Comparison of ENCODE assay signal across 8 cellular contexts in the genomic region with DNA sequence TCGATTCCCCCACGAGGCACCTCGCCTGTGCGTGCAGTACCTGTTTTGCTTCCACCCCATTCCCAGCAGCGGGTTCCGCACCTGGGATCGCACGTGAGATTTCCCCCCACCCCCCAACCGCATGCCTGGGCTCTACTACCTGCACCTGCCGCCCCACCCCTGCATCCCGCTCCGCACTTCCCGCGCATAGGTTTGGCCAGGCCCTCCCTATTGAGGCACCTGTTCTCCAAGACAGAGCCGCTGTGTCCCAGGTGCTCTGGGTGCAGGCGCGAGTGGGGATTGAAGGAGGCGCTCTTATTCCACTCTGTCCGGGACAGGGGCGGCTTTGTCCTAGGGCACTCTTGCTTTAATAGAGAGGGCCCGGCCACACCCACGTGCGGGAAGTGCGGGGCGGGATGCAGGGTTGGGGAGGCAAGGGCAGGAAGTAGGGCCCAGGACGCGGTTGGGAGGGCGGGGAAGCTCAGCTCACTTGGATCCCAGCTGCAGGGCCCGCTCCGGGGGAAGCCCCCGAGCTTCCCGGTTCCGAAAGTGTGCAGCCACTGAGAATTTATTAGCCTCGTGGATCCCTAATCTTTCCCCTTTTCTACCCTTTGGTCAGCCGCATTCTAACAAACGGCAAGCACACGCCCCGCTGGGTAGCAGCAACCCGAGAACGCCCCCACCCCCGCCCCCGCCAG. TPM values are rescaled to one million over a fixed set of nuclear protein-coding genes. Genes with fewer than 3 reads are reported as not detected.
A peak's percentile ranks its signal among the peaks of the same experiment; 100 is the strongest.
DNase-seq lines count a peak whose midpoint lies in the region; ATAC-seq, FAIRE-seq and TF ChIP-seq lines count a peak whose summit lies in the region.

No MANE protein-coding gene starts in this region.

- H2AFZ ChIP-seq in smooth muscle cell (ENCODE audit: low read depth), result peak overlapping the region; percentile 93

- H3K4me1 ChIP-seq in adipocyte (ENCODE audit: control insufficient read depth, insufficient read depth, low read length), result peaks cover 14% of the 10 kb centered on the region
- peaks cover 7% of the 10 kb centered on the region for H3K4me1 ChIP-seq in iPS-18a (ENCODE audit: control insufficient read depth, low read depth, low read length)
- H3K4me1 ChIP-seq in smooth muscle cell (ENCODE audit: low read depth), result peaks cover 5% of the 10 kb centered on the region

- TF ChIP-seq CTCF in smooth muscle cell (IDR thresholded peaks at IDR 0.05; ENCODE audit: borderline replicate concordance, insufficient read depth, poor library complexity, severe bottlenecking) (no peak), D721Med (IDR thresholded peaks at IDR 0.05; ENCODE audit: insufficient read depth, missing control alignments) (no peak)

- no peaks in the 10 kb centered on the region for H3F3A ChIP-seq in smooth muscle cell (ENCODE audit: low read depth)

- H3K4me1 Mint-ChIP-seq in IgD-negative memory B cell, result peaks cover 9 to 29% (median 22%) of the 10 kb centered on the region in 3 donors

- H3K36me3 Mint-ChIP-seq in IgD-negative memory B cell, result peaks cover 2% of the 10 kb centered on the region

- WGBS in smooth muscle cell (ENCODE audit: low lambda C conversion rate), result 17% methylated on average over 28 of the region's 42 CpGs

- peak overlapping the region; percentile 87 for H3K4me3 ChIP-seq in adipocyte (ENCODE audit: low read length)
- peak overlapping the region; percentile 76 for H3K4me3 ChIP-seq in iPS-18a (ENCODE audit: low read length)
- peak overlapping the region; percentile 74 for H3K4me3 ChIP-seq in smooth muscle cell

- H3K36me3 ChIP-seq in adipocyte (ENCODE audit: control insufficient read depth, insufficient read depth, low read length, severe bottlenecking) (no peaks in the 10 kb centered on the region), iPS-18a (ENCODE audit: control insufficient read depth, low read depth, low read length) (no peaks in the 10 kb centered on the region), smooth muscle cell (ENCODE audit: low read depth) (no peaks in the 10 kb centered on the region)

- H3K27me3 Mint-ChIP-seq in IgD-negative memory B cell, result peaks cover 10% of the 10 kb centered on the region

- peak overlapping the region; percentile 86 for H3K9ac ChIP-seq in adipocyte (ENCODE audit: low read length)
- H3K9ac ChIP-seq in iPS-18a (ENCODE audit: low read length), result peak overlapping the region; percentile 69
- H3K9ac ChIP-seq in smooth muscle cell (ENCODE audit: low read depth), result peak overlapping the region; percentile 24

- peak overlapping the region; percentile 99 for H3K4me2 ChIP-seq in smooth muscle cell

- H3K27ac ChIP-seq in iPS-18a (ENCODE audit: low read length), result no peak overlapping the region
- H3K27ac ChIP-seq in smooth muscle cell (ENCODE audit: low read depth), result no peak overlapping the region

- ATAC-seq in GM18868 (IDR thresholded peaks at IDR 0.05; ENCODE audit: unreplicated experiment), result no peak

- no peaks in the 10 kb centered on the region for H3K9me3 Mint-ChIP-seq in IgD-negative memory B cell

- no peak overlapping the region for H3K27ac Mint-ChIP-seq in IgD-negative memory B cell

- H3K79me2 ChIP-seq in smooth muscle cell (ENCODE audit: low read depth), result peaks cover 5% of the 10 kb centered on the region

- H3K9me3 ChIP-seq in adipocyte (ENCODE audit: control insufficient read depth, low read length) (no peaks in the 10 kb centered on the region), iPS-18a (ENCODE audit: control insufficient read depth, low read depth, low read length) (no peaks in the 10 kb centered on the region), smooth muscle cell (replicated peaks; ENCODE audit: low read depth) (no peaks in the 10 kb centered on the region)

- no peaks in the 10 kb centered on the region for H4K20me1 ChIP-seq in smooth muscle cell (ENCODE audit: low read depth)

- DNase-seq in ELR (ENCODE audit: low read depth) (peak; percentile 56), adipocyte (ENCODE audit: low read depth) (peak; percentile 45), smooth muscle cell (lab: John Stamatoyannopoulos, UW; ENCODE audit: unreplicated experiment) (no peak), D721Med (ENCODE audit: insufficient read length, low spot score) (no peak), occipital lobe (lab: John Stamatoyannopoulos, UW) (no peak)

- peaks cover 3% of the 10 kb centered on the region for H3K27me3 ChIP-seq in adipocyte (replicated peaks; ENCODE audit: control insufficient read depth, insufficient read depth, low read length)
- peaks cover 40% of the 10 kb centered on the region for H3K27me3 ChIP-seq in iPS-18a (ENCODE audit: control insufficient read depth, insufficient read depth, low read length)
- peaks cover 5% of the 10 kb centered on the region for H3K27me3 ChIP-seq in smooth muscle cell (ENCODE audit: low read depth)

- no peak for FAIRE-seq in D721Med (lab: Jason Lieb, UNC)

- peak overlapping the region; percentile 76 to 92 (median 84) for H3K4me3 Mint-ChIP-seq in IgD-negative memory B cell

RNA-seq across cellular contexts. Expression of a gene that starts 0.7 kb away (rescaled TPM):
- polyA plus RNA-seq in IgD-negative memory B cell (0.13 TPM), smooth muscle cell (1.2 and 1.6 TPM in 2 replicates)
- total RNA-seq in smooth muscle cell (1.7 and 3.5 TPM in 2 replicates), occipital lobe (0.16 TPM)

RNA-seq across cellular contexts. Expression of a gene that starts 56.9 kb away (rescaled TPM):
- polyA plus RNA-seq in IgD-negative memory B cell (64.5 TPM), smooth muscle cell (69.3 and 81.9 TPM in 2 replicates)
- total RNA-seq in smooth muscle cell (63.4 and 90.1 TPM in 2 replicates), occipital lobe (217 TPM)

RNA-seq across cellular contexts. Expression of a gene that starts 57.5 kb away (rescaled TPM):
- polyA plus RNA-seq in IgD-negative memory B cell (24.3 TPM), smooth muscle cell (54.7 and 58.2 TPM in 2 replicates)
- total RNA-seq in smooth muscle cell (117 and 122 TPM in 2 replicates), occipital lobe (185 TPM)

Comparison
In these comparisons a context has a peak if more than half of its experiments do, and no peak if none do; other contexts are left out.
1. DNase-seq: peak in ELR (single experiment) and adipocyte (single experiment); none in smooth muscle cell (single experiment), D721Med (single experiment) and occipital lobe (single experiment).
2. H3K9ac ChIP-seq: peak in every context shown above with its lines; median percentile 86 in adipocyte; 69 in iPS-18a; 24 in smooth muscle cell.
3. Peak in every context shown above with its lines, with median percentiles within 50 percentile points of each other: H3K4me3 ChIP-seq.